In genomic region chr14:50924848-50925247, GRCh38 we compare ENCODE assay signal across 20 cellular contexts.
"Had no signal": no experiment of that assay in that cellular context is flagged by ENCODE, and none has a peak within 500 bp of the region (broad histone marks: within the 10 kb centered on the region; RNA-seq: fewer than 3 reads in every experiment).

No MANE protein-coding gene starts in this region.

- H3K9me3 ChIP-seq: colonic mucosa, heart left ventricle, sigmoid colon, stomach, suprapubic skin, tibial nerve had no signal

- H3K27ac ChIP-seq: colonic mucosa, epithelial cell of prostate, heart left ventricle, neural progenitor cell, sigmoid colon, stomach, suprapubic skin, tibial nerve had no signal

- ATAC-seq: heart left ventricle; left ventricle myocardium superior; naive thymus-derived CD8-positive, alpha-beta T cell; stimulated activated memory B cell treated with anti-CD40 and anti-IgM and Interleukin-4, amounts not matched to agents 10 μg/mL and 1 μg/mL and 100 μg/mL, for 72 hours had no signal

- DNase-seq: activated B cell treated with CpG ODN at 0.5 μM for 24 hours; activated CD4-positive, alpha-beta memory T cell treated with anti-CD3 and anti-CD28 coated beads for 36 hours; activated CD4-positive, alpha-beta T cell treated with anti-CD3 and anti-CD28 coated beads for 4 hours; activated naive CD4-positive, alpha-beta T cell treated with Interleukin-2 at 50 U/mL for 16 hours; activated naive CD8-positive, alpha-beta T cell treated with anti-CD3 and anti-CD28 coated beads for 36 hours; activated T-cell treated with anti-CD3 and anti-CD28 coated beads, Interleukin-2, amount 50 U/mL, for 48 hours; colonic mucosa; heart left ventricle; left ventricle myocardium superior; mammary epithelial cell; naive thymus-derived CD8-positive, alpha-beta T cell; sigmoid colon; stimulated activated CD4-positive, alpha-beta T cell treated with anti-CD3 and anti-CD28 coated beads, Interleukin-15, amount 100 ng/mL, for 24 hours; stomach had no signal

- H3K27me3 ChIP-seq: colonic mucosa, heart left ventricle, neural progenitor cell, sigmoid colon, stomach, suprapubic skin, tibial nerve had no signal

- H3K4me1 ChIP-seq: colonic mucosa, neural progenitor cell, sigmoid colon, stomach, suprapubic skin had no signal

- H3K4me3 ChIP-seq: colonic mucosa, heart left ventricle, neural progenitor cell, sigmoid colon, smooth muscle cell, stomach, suprapubic skin, tibial nerve had no signal

- H3K36me3 ChIP-seq: colonic mucosa, neural progenitor cell had no signal
